ENCODE assay signal across 23 cellular contexts in the genomic region with DNA sequence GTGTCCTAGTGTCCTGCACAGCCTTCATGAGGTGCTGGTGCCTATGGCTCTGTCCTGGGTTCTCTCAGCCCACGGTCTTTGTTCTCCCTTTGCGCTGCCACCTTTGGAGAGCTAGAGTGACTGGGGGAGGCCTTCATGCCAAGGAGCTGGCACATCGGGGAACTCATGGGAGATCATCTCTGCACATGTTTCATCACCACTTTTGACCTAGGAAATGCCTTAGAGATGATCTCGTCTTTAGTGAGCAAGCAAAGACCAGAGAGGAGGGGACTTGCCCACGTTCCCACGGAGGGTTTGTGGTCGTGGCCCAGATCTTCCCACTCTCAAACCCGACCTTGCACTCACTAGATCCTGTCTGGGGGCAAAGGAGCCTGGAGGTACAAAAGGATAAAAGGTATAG. TPM values are rescaled to one million over a fixed set of nuclear protein-coding genes. Genes with fewer than 3 reads are reported as not detected.
DNase-seq lines count a peak whose midpoint lies in the region; ATAC-seq and TF ChIP-seq lines count a peak whose summit lies in the region.
"Had no signal": no experiment of that assay in that cellular context is flagged by ENCODE, and none has a peak within 500 bp of the region (broad histone marks: within the 10 kb centered on the region; RNA-seq: fewer than 3 reads in every experiment).

No MANE protein-coding gene starts in this region.

- ATAC-seq in foreskin keratinocyte (no peak), heart right ventricle (no peak)
- ATAC-seq in activated T-cell treated with anti-CD3 and anti-CD28 coated beads, Interleukin-2, amount 50 U/mL, for 4 hours, result no peak
- ATAC-seq: activated naive CD4-positive, alpha-beta T cell treated with anti-CD3 and anti-CD28 coated beads, Interleukin-2, amount 50 U/mL, for 72 hours; natural killer cell treated with Interleukin-12 subunit alpha and Interleukin-12 subunit beta and Interleukin-15 and Interleukin-18, amount 100 ng/mL, for 72 hours; stimulated activated naive CD8-positive, alpha-beta T cell treated with anti-CD3 and anti-CD28 coated beads, Interleukin-15, Interleukin-2, amounts not matched to agents 100 U/mL and 50 U/mL, for 24 hours had no signal

- 59 to 73% (median 65%) methylated on average over 8 of the region's 8 CpGs for WGBS in spleen, 5 donors
- 68 to 70% methylated on average over 8 of the region's 8 CpGs for WGBS in heart right ventricle, 2 donors

- no peaks in the 10 kb centered on the region for H3K27me3 ChIP-seq in foreskin keratinocyte
- peaks cover 0 to 62% (median 13%) of the 10 kb centered on the region in 7 donors for H3K27me3 ChIP-seq in spleen (replicated peaks in 1 of 7)
- H3K27me3 ChIP-seq in heart right ventricle, result peaks cover 0 to 41% (median 29%) of the 10 kb centered on the region in 7 donors

- H3K9me3 Mint-ChIP-seq in activated T-cell treated with anti-CD3 and anti-CD28 coated beads, Interleukin-2, amount 50 U/mL, for 4 hours, result no peaks in the 10 kb centered on the region
- H3K9me3 Mint-ChIP-seq: activated naive CD4-positive, alpha-beta T cell treated with anti-CD3 and anti-CD28 coated beads, Interleukin-2, amount 50 U/mL, for 72 hours; immature natural killer cell; memory B cell; natural killer cell treated with Interleukin-12 subunit alpha and Interleukin-12 subunit beta and Interleukin-15 and Interleukin-18, amount 100 ng/mL, for 72 hours had no signal

- DNase-seq in activated effector memory CD4-positive, alpha-beta T cell treated with anti-CD3 and anti-CD28 coated beads, Interleukin-2, amount 50 U/mL, for 16 hours, result peak; percentile 24
- DNase-seq in activated effector memory CD4-positive, alpha-beta T cell treated with Interleukin-2 at 50 U/mL for 16 hours, result no peak
- DNase-seq in amniotic epithelial cell (ENCODE audit: low read depth), result peak; percentile 66
- DNase-seq in foreskin keratinocyte, result peak; percentile 55 to 78
- peak; percentile 46 for DNase-seq in spleen
- no peak for DNase-seq in NCI-H774 (lab: John Stamatoyannopoulos, UW)
- no peak for DNase-seq in heart right ventricle
- DNase-seq in activated T-cell treated with anti-CD3 and anti-CD28 coated beads, Interleukin-2, amount 50 U/mL, for 4 hours, result no peak
- DNase-seq: activated T-cell treated with anti-CD3 and anti-CD28 coated beads for 4 hours; CD4-positive, CD25-positive, alpha-beta regulatory T cell; DND-41; effector CD8-positive, alpha-beta T cell; immature natural killer cell; NCI-H1930; NCI-H526; PC-9; stimulated activated naive CD8-positive, alpha-beta T cell treated with anti-CD3 and anti-CD28 coated beads, Interleukin-15, Interleukin-2, amounts not matched to agents 100 U/mL and 50 U/mL, for 24 hours had no signal

- peaks cover 10% of the 10 kb centered on the region for H3K27me3 Mint-ChIP-seq in activated T-cell treated with anti-CD3 and anti-CD28 coated beads, Interleukin-2, amount 50 U/mL, for 4 hours (ENCODE audit: low read depth)

- TF ChIP-seq POLR2A in spleen (IDR thresholded peaks at IDR 0.05), result no peak

- intact Hi-C loops in spleen (cut with DNase I; ENCODE audit: low total_unique reads) (no loop called here), heart right ventricle (cut with DNase I) (no loop called here)

- H3K36me3 Mint-ChIP-seq in activated T-cell treated with anti-CD3 and anti-CD28 coated beads, Interleukin-2, amount 50 U/mL, for 4 hours (ENCODE audit: insufficient read depth), result no peaks in the 10 kb centered on the region
- H3K36me3 Mint-ChIP-seq: activated naive CD4-positive, alpha-beta T cell treated with anti-CD3 and anti-CD28 coated beads, Interleukin-2, amount 50 U/mL, for 72 hours; CD4-positive, CD25-positive, alpha-beta regulatory T cell; immature natural killer cell; memory B cell; natural killer cell treated with Interleukin-12 subunit alpha and Interleukin-12 subunit beta and Interleukin-15 and Interleukin-18, amount 100 ng/mL, for 72 hours had no signal

- H3K9me3 ChIP-seq in spleen, result no peaks in the 10 kb centered on the region
- no peaks in the 10 kb centered on the region for H3K9me3 ChIP-seq in heart right ventricle

- H3K36me3 ChIP-seq in spleen, result no peaks in the 10 kb centered on the region
- no peaks in the 10 kb centered on the region for H3K36me3 ChIP-seq in heart right ventricle

- TF ChIP-seq CTCF in foreskin keratinocyte (conservative IDR thresholded peaks at IDR 0.05), result no peak
- no peak for TF ChIP-seq CTCF in spleen (IDR thresholded peaks at IDR 0.05 in 8 of 11, conservative IDR thresholded peaks at IDR 0.05 in 3 of 11)
- TF ChIP-seq CTCF in heart right ventricle (IDR thresholded peaks at IDR 0.05), result no peak

- H3K27ac ChIP-seq in foreskin keratinocyte, result peak overlapping the region; percentile 99
- no peak overlapping the region for H3K27ac ChIP-seq in spleen
- no peak overlapping the region for H3K27ac ChIP-seq in heart right ventricle
- H3K27ac ChIP-seq: 22Rv1, PC-9 had no signal

- H3K4me1 ChIP-seq in foreskin keratinocyte, result peaks cover 24% of the 10 kb centered on the region
- H3K4me1 ChIP-seq in spleen, result no peaks in the 10 kb centered on the region
- H3K4me1 ChIP-seq in heart right ventricle, result no peaks in the 10 kb centered on the region

- H3K4me3 ChIP-seq in spleen (no peak overlapping the region), heart right ventricle (no peak overlapping the region)
- H3K4me3 ChIP-seq: PC-9 had no signal

- H3K4me1 Mint-ChIP-seq in activated T-cell treated with anti-CD3 and anti-CD28 coated beads, Interleukin-2, amount 50 U/mL, for 4 hours (ENCODE audit: low read depth), result no peaks in the 10 kb centered on the region
- H3K4me1 Mint-ChIP-seq: CD4-positive, CD25-positive, alpha-beta regulatory T cell; immature natural killer cell; memory B cell had no signal

- H3K4me3 Mint-ChIP-seq in activated T-cell treated with anti-CD3 and anti-CD28 coated beads, Interleukin-2, amount 50 U/mL, for 4 hours, result no peak overlapping the region
- H3K4me3 Mint-ChIP-seq: CD4-positive, CD25-positive, alpha-beta regulatory T cell; immature natural killer cell; memory B cell; natural killer cell treated with Interleukin-12 subunit alpha and Interleukin-12 subunit beta and Interleukin-15 and Interleukin-18, amount 100 ng/mL, for 72 hours had no signal

RNA-seq across cellular contexts. Expression of a gene that starts 23.5 kb away (rescaled TPM):
- total RNA-seq in foreskin keratinocyte (0.07 TPM in 1 of 2 replicates, not detected in the other), spleen (not detected), heart right ventricle (not detected)
- polyA plus RNA-seq in foreskin keratinocyte (0.01 TPM in 1 of 2 replicates, not detected in the other), spleen (not detected), heart right ventricle (under 1 TPM in 1 of 2 donors, not detected in 1; 0.03 TPM)
- not detected for total RNA-seq in activated T-cell treated with anti-CD3 and anti-CD28 coated beads, Interleukin-2, amount 50 U/mL, for 4 hours
- total RNA-seq: activated naive CD4-positive, alpha-beta T cell treated with anti-CD3 and anti-CD28 coated beads, Interleukin-2, amount 50 U/mL, for 72 hours; CD4-positive, CD25-positive, alpha-beta regulatory T cell; natural killer cell treated with Interleukin-12 subunit alpha and Interleukin-12 subunit beta and Interleukin-15 and Interleukin-18, amount 100 ng/mL, for 72 hours; PC-9; progenitor cell of endocrine pancreas; ureter had no signal
- polyA plus RNA-seq: CD4-positive, CD25-positive, alpha-beta regulatory T cell; immature natural killer cell had no signal

Comparison
In these comparisons a context has a peak if more than half of its experiments do, and no peak if none do; other contexts are left out.
1. DNase-seq: peak in activated effector memory CD4-positive, alpha-beta T cell treated with anti-CD3 and anti-CD28 coated beads, Interleukin-2, amount 50 U/mL, for 16 hours (single experiment), amniotic epithelial cell (single experiment), foreskin keratinocyte (2 of 2) and spleen (single experiment); none in activated effector memory CD4-positive, alpha-beta T cell treated with Interleukin-2 at 50 U/mL for 16 hours (single experiment), NCI-H774 (single experiment), heart right ventricle (0 of 2) and activated T-cell treated with anti-CD3 and anti-CD28 coated beads, Interleukin-2, amount 50 U/mL, for 4 hours (single experiment).